ENCODE assay signal across 14 cellular contexts in the genomic region with DNA sequence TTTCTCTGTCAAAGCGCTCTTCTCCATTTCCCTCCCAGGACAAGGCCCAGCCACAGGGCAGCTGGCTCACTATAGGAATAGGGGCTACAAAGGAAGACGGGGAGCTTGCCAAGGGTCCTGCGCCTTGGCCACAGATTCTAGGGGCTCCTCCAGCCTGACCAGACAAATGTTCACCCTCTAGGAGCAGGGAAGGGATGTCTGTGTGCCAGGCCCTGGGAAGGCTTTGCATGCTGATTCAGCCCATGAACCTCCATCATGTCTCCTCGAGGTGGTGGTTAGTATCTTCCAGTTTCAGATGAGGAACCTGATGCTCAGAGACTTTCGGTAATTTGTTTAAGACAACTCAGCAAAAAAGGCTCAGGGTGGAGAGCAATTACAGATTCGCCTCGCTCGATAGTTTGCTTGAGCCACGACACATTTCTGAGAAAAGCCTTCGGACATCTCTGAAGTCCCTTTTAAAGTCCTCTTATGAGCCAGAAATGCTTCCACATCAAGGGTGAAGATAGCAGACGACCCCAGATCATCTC.
A peak's percentile ranks its signal among the peaks of the same experiment; 100 is the strongest.
DNase-seq lines count a peak whose midpoint lies in the region; TF ChIP-seq lines count a peak whose summit lies in the region.
"Had no signal": no experiment of that assay in that cellular context is flagged by ENCODE, and none has a peak within 500 bp of the region (broad histone marks: within the 10 kb centered on the region; RNA-seq: fewer than 3 reads in every experiment).

No MANE protein-coding gene starts in this region.

- H3K4me3 Mint-ChIP-seq in activated naive CD4-positive, alpha-beta T cell treated with anti-CD3 and anti-CD28 coated beads for 36 hours: no peak overlapping the region
- H3K4me3 Mint-ChIP-seq: activated CD8-positive, alpha-beta memory T cell treated with anti-CD3 and anti-CD28 coated beads, Interleukin-2, amount 10 ng/mL, durations not matched to agents 7 days and 5 days; type B pancreatic cell had no signal

- H3K4me3 ChIP-seq in A673 (ENCODE audit: low read depth, low read length, poor library complexity, severe bottlenecking): no peak overlapping the region
- no peak overlapping the region for H3K4me3 ChIP-seq in KMS-11 (IDR thresholded peaks at IDR 0.05; ENCODE audit: insufficient read depth, low read depth, low read length)
- no peak overlapping the region for H3K4me3 ChIP-seq in esophagus (ENCODE audit: low read depth in 1 of 2, low read length in 2 of 2)
- no peak overlapping the region for H3K4me3 ChIP-seq in trophoblast cell (ENCODE audit: low read depth, low read length)

- H3K27ac ChIP-seq in A673 (ENCODE audit: low read depth, low read length, poor library complexity, severe bottlenecking) (peak overlapping the region; percentile 45), KMS-11 (peak overlapping the region; percentile 58; the same call in 1 of the 2 replicates), esophagus (ENCODE audit: low read depth in 2 of 2, low read length in 1 of 2) (peak overlapping the region; percentile 72 to 74), trophoblast cell (ENCODE audit: low read depth, low read length) (no peak overlapping the region)
- H3K27ac ChIP-seq: VCaP had no signal

- H3K4ac ChIP-seq in trophoblast cell (ENCODE audit: low read depth, low read length): no peak overlapping the region

- no peak overlapping the region for H3K18ac ChIP-seq in trophoblast cell (ENCODE audit: low read length)

- no peak overlapping the region for H4K12ac ChIP-seq in trophoblast cell (ENCODE audit: low read depth, low read length)

- H3K9ac ChIP-seq in KMS-11 (peak overlapping the region; percentile 20; the same call in 1 of the 2 replicates), trophoblast cell (ENCODE audit: low read length) (no peak overlapping the region)

- no peaks in the 10 kb centered on the region for H3K9me3 ChIP-seq in A673 (ENCODE audit: low read depth, low read length, poor library complexity, severe bottlenecking)
- H3K9me3 ChIP-seq in esophagus (ENCODE audit: control insufficient read depth in 2 of 2, insufficient read depth in 1 of 2, low read depth in 1 of 2, low read length in 1 of 2): no peaks in the 10 kb centered on the region
- H3K9me3 ChIP-seq in trophoblast cell (ENCODE audit: insufficient read depth, low read depth, low read length): no peaks in the 10 kb centered on the region

- H3K4me1 Mint-ChIP-seq in activated naive CD4-positive, alpha-beta T cell treated with anti-CD3 and anti-CD28 coated beads for 36 hours (ENCODE audit: low read depth): peaks cover 24% of the 10 kb centered on the region

- H3K4me2 ChIP-seq in KMS-11 (peak overlapping the region; percentile 84), trophoblast cell (ENCODE audit: low read length) (no peak overlapping the region)

- H4K91ac ChIP-seq in trophoblast cell (ENCODE audit: low read depth, low read length): peak overlapping the region; percentile 2

- no peak overlapping the region for H2AFZ ChIP-seq in KMS-11 (ENCODE audit: low read depth)
- H2AFZ ChIP-seq in trophoblast cell (ENCODE audit: insufficient read depth, low read length, poor library complexity): no peak overlapping the region

- no peaks in the 10 kb centered on the region for H3K36me3 Mint-ChIP-seq in activated naive CD4-positive, alpha-beta T cell treated with anti-CD3 and anti-CD28 coated beads for 36 hours (ENCODE audit: low read depth)
- H3K36me3 Mint-ChIP-seq: activated CD8-positive, alpha-beta memory T cell treated with anti-CD3 and anti-CD28 coated beads, Interleukin-2, amount 10 ng/mL, durations not matched to agents 7 days and 5 days; type B pancreatic cell had no signal

- DNase-seq in A673 (ENCODE audit: low spot score) (no peak), trophoblast cell (no peak), NCI-H1436 (lab: John Stamatoyannopoulos, UW) (no peak)
- DNase-seq in activated naive CD4-positive, alpha-beta T cell treated with anti-CD3 and anti-CD28 coated beads for 36 hours: no peak
- no peak for DNase-seq in activated T-cell treated with anti-CD3 and anti-CD28 coated beads, Interleukin-2, amount 50 U/mL, for 1 hour
- no peak for DNase-seq in effector CD4-positive, alpha-beta T cell
- DNase-seq: activated CD8-positive, alpha-beta memory T cell treated with anti-CD3 and anti-CD28 coated beads, Interleukin-2, amount 10 ng/mL, durations not matched to agents 7 days and 5 days; cerebellar nuclear complex; NCI-H2081 treated with DMSO at 0.1 percent for 48 hours had no signal

- no peak overlapping the region for H3K23ac ChIP-seq in trophoblast cell (ENCODE audit: low read length)

- peaks cover 19% of the 10 kb centered on the region for H3K4me1 ChIP-seq in A673 (ENCODE audit: insufficient read depth, low read length, poor library complexity, severe bottlenecking)
- H3K4me1 ChIP-seq in KMS-11 (ENCODE audit: low read depth, poor library complexity, severe bottlenecking): peaks cover 76% of the 10 kb centered on the region
- peaks cover 0 to 5% of the 10 kb centered on the region in 2 donors for H3K4me1 ChIP-seq in esophagus (ENCODE audit: control insufficient read depth in 2 of 2, insufficient read depth in 2 of 2, low read length in 1 of 2)
- peaks cover 3 to 13% of the 10 kb centered on the region in 2 experiments for H3K4me1 ChIP-seq in trophoblast cell (ENCODE audit: control insufficient read depth in 1 of 2, insufficient read depth in 2 of 2, low read length in 2 of 2)

- H3K9me3 Mint-ChIP-seq in activated naive CD4-positive, alpha-beta T cell treated with anti-CD3 and anti-CD28 coated beads for 36 hours: no peaks in the 10 kb centered on the region
- H3K9me3 Mint-ChIP-seq: activated naive CD4-positive, alpha-beta T cell treated with anti-CD3 and anti-CD28 coated beads, Interleukin-2, amount 50 U/mL, for 72 hours; type B pancreatic cell had no signal

- H3K27ac Mint-ChIP-seq in activated naive CD4-positive, alpha-beta T cell treated with anti-CD3 and anti-CD28 coated beads for 36 hours: no peak overlapping the region
- H3K27ac Mint-ChIP-seq: activated CD8-positive, alpha-beta memory T cell treated with anti-CD3 and anti-CD28 coated beads, Interleukin-2, amount 10 ng/mL, durations not matched to agents 7 days and 5 days; type B pancreatic cell had no signal

- H2BK5ac ChIP-seq in trophoblast cell (ENCODE audit: low read depth, low read length, poor library complexity): no peak overlapping the region

- H3K79me2 ChIP-seq in KMS-11 (ENCODE audit: insufficient read depth, low read depth) (no peaks in the 10 kb centered on the region), trophoblast cell (ENCODE audit: control insufficient read depth, insufficient read depth, low read length, poor library complexity) (no peaks in the 10 kb centered on the region)

- whole genome bisulfite sequencing in esophagus, 2 donors: 93 to 95% methylated on average over 11 of the region's 11 CpGs
- no CpG with 5 or more reads among the region's 11 CpGs for WGBS in trophoblast cell (ENCODE audit: extremely low coverage, insufficient coverage, insufficient read length)

- CTCF ChIA-PET in A673 (lab: Charles Lee): no interaction called here
- CTCF ChIA-PET in activated naive CD4-positive, alpha-beta T cell treated with anti-CD3 and anti-CD28 coated beads for 36 hours (lab: Charles Lee): no interaction called here

- no peak overlapping the region for H2AK5ac ChIP-seq in trophoblast cell (ENCODE audit: low read length)

- no peaks in the 10 kb centered on the region for H3K79me1 ChIP-seq in trophoblast cell (ENCODE audit: low read length)

- H3K14ac ChIP-seq in trophoblast cell (ENCODE audit: low read length): no peak overlapping the region

- intact Hi-C loops in A673 (cut with micrococcal nuclease; ENCODE audit: unreplicated experiment): no loop called here
- intact Hi-C loops in activated naive CD4-positive, alpha-beta T cell treated with anti-CD3 and anti-CD28 coated beads for 36 hours (cut with micrococcal nuclease): no loop called here

- POLR2A ChIA-PET in A673 (lab: Charles Lee; ENCODE audit: low non-redundant PET): no interaction called here

- TF ChIP-seq CTCF in A673 (conservative IDR thresholded peaks at IDR 0.05; ENCODE audit: low read depth, low read length): no peak
- no peak for TF ChIP-seq CTCF in KMS-11 (conservative IDR thresholded peaks at IDR 0.05; ENCODE audit: low read depth, low read length)

- H3K27me3 Mint-ChIP-seq in activated naive CD4-positive, alpha-beta T cell treated with anti-CD3 and anti-CD28 coated beads for 36 hours (ENCODE audit: low read depth): no peaks in the 10 kb centered on the region
- H3K27me3 Mint-ChIP-seq: activated CD8-positive, alpha-beta memory T cell treated with anti-CD3 and anti-CD28 coated beads, Interleukin-2, amount 10 ng/mL, durations not matched to agents 7 days and 5 days; type B pancreatic cell had no signal

- H4K8ac ChIP-seq in trophoblast cell (ENCODE audit: low read depth, low read length): no peak overlapping the region

- H3K36me3 ChIP-seq in A673 (ENCODE audit: insufficient read depth, low read length, poor library complexity, severe bottlenecking) (peaks cover under 1% of the 10 kb centered on the region), KMS-11 (ENCODE audit: insufficient read depth) (no peaks in the 10 kb centered on the region), esophagus (ENCODE audit: control insufficient read depth in 2 of 2, insufficient read depth in 2 of 2, low read length in 1 of 2) (no peaks in the 10 kb centered on the region), trophoblast cell (ENCODE audit: control insufficient read depth in 1 of 2, insufficient read depth in 2 of 2, low read length in 2 of 2) (no peaks in the 10 kb centered on the region)

- no peak overlapping the region for H2BK12ac ChIP-seq in trophoblast cell (ENCODE audit: low read length)

- BruUV-seq in A673 (replicated peaks; lab: Mats Ljungman, UMichigan): no TSS peak

- H3K27me3 ChIP-seq in A673 (replicated peaks; ENCODE audit: insufficient read depth, low read depth, low read length, poor library complexity) (no peaks in the 10 kb centered on the region), KMS-11 (ENCODE audit: insufficient read depth, low read depth) (no peaks in the 10 kb centered on the region), esophagus (ENCODE audit: control insufficient read depth in 1 of 2, insufficient read depth in 2 of 2, low read length in 2 of 2) (no peaks in the 10 kb centered on the region), trophoblast cell (ENCODE audit: insufficient read depth, low read length) (no peaks in the 10 kb centered on the region)

- H4K20me1 ChIP-seq in KMS-11 (ENCODE audit: insufficient read depth): no peaks in the 10 kb centered on the region

- H2BK120ac ChIP-seq in trophoblast cell (ENCODE audit: insufficient read depth, low read length, poor library complexity): no peak overlapping the region
